ENCODE assay signal across 1 cellular context in the genomic region with DNA sequence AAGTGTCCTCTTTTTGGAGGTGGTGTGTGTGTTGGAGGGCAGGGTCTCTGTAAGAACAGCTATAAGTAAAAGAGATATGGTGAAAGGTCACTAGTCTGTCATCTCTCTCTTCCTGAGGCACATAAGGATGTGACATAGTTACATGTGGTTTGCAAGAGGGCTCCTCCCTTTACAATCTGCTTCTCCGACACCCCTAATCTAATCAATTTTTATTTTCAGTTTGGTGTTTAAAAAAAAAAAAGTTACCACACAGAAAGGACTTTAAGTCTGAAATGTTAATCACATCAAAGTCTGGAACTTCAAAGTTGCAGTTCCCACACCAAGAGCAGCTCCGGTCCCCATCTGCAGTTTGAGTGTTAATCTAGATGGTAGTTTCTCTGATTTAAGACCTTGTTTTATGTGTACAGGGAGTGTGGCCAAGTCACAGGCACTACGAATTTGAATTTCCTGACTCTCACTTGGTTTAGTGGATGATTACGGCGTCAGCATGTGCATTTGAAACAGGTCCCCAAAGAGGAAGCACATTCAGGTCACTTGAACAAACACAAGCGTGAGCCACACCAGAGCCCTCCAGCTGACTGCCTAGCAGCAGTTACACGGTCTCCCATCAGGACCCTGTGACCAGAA.
TF ChIP-seq lines count a peak whose summit lies in the region.

No MANE protein-coding gene starts in this region.

TF ChIP-seq in SK-N-SH, 30 proteins besides CTCF, POLR2A, EP300 and RAD21 (continued from another document):
- TF ChIP-seq SMC3 (IDR thresholded peaks at IDR 0.05; ENCODE audit: low read depth, low read length) (no peak), FOSL2 (IDR thresholded peaks at IDR 0.05; ENCODE audit: borderline replicate concordance, low read depth) (no peak), ELF1 (IDR thresholded peaks at IDR 0.05) (no peak), GABPA (IDR thresholded peaks at IDR 0.05; ENCODE audit: low read depth) (no peak), FOXM1 (IDR thresholded peaks at IDR 0.05; ENCODE audit: low read depth) (no peak), TEAD4 (IDR thresholded peaks at IDR 0.05; ENCODE audit: borderline replicate concordance, insufficient read depth) (no peak), IRF3 (IDR thresholded peaks at IDR 0.05; ENCODE audit: low read depth, low read length) (no peak)
TF ChIP-seq in SK-N-SH: peak in this region for 0.
